8 cellular contexts compared by ENCODE assay signal in genomic region chr17:57739402-57740224, GRCh38. TPM values are rescaled to one million over a fixed set of nuclear protein-coding genes. Genes with fewer than 3 reads are reported as not detected.
A peak's percentile ranks its signal among the peaks of the same experiment; 100 is the strongest.
DNase-seq lines count a peak whose midpoint lies in the region; ATAC-seq and TF ChIP-seq lines count a peak whose summit lies in the region.

No MANE protein-coding gene starts in this region.

- POLR2A ChIA-PET in AG04450 (lab: Yijun Ruan, JAX), result no interaction called here

- no peaks in the 10 kb centered on the region for H3K36me3 Mint-ChIP-seq in nephron (ENCODE audit: low read depth)

- peaks cover 7% of the 10 kb centered on the region for H3K4me1 Mint-ChIP-seq in nephron

- peaks cover 3% of the 10 kb centered on the region for H3K9me3 Mint-ChIP-seq in nephron

- H3K4me3 Mint-ChIP-seq in nephron, result no peak overlapping the region

- TF ChIP-seq CTCF in AG04450 (IDR thresholded peaks at IDR 0.05; ENCODE audit: low read depth, low read length) (peak; percentile 23; the same call in 1 of the 2 replicates), GM12873 (IDR thresholded peaks at IDR 0.05; ENCODE audit: insufficient read depth, low read depth, low read length, missing control alignments) (peak; percentile 68), astrocyte of the cerebellum (IDR thresholded peaks at IDR 0.05; ENCODE audit: low read depth, low read length, missing control alignments) (peak; percentile 23), nephron (IDR thresholded peaks at IDR 0.05; ENCODE audit: unreplicated experiment in 3 of 3) (peak; percentile 35 to 53 (median 37)), sigmoid colon (IDR thresholded peaks at IDR 0.05) (no peak)

- TF ChIP-seq EP300 in sigmoid colon (IDR thresholded peaks at IDR 0.05), result no peak

- H3K27me3 Mint-ChIP-seq in nephron (ENCODE audit: low read depth), result peaks cover 38% of the 10 kb centered on the region

- H3K27ac Mint-ChIP-seq in nephron, result no peak overlapping the region

- no peaks in the 10 kb centered on the region for H3K9me3 ChIP-seq in AG04450 (ENCODE audit: control insufficient read depth, insufficient read depth, low read length)
- no peaks in the 10 kb centered on the region for H3K9me3 ChIP-seq in sigmoid colon

- in situ Hi-C loops in astrocyte of the cerebellum (cut with HindIII; ENCODE audit: low sequenced_read_pairs), result no loop called here

- 14 to 68% methylated on average over 1 of the region's 1 CpG for WGBS in sigmoid colon, 2 donors

- DNase-seq in AG04450 (ENCODE audit: low read depth, low spot score) (no peak), NCI-H2029 treated with DMSO at 0.1 percent for 48 hours (lab: John Stamatoyannopoulos, UW) (peak; percentile 13), astrocyte of the cerebellum (ENCODE audit: low read depth) (no peak), sigmoid colon (no peak)

- H3K27ac ChIP-seq in AG04450 (ENCODE audit: low read depth, low read length), result no peak overlapping the region
- no peak overlapping the region for H3K27ac ChIP-seq in sigmoid colon

- no peak for TF ChIP-seq POLR2A in sigmoid colon (IDR thresholded peaks at IDR 0.05)

- no peaks in the 10 kb centered on the region for H3K4me1 ChIP-seq in sigmoid colon

- CTCF ChIA-PET in AG04450 (lab: Charles Lee), result interaction anchor here (0.8 to 2.5 kb wide), 3 partner anchors 68 to 497 kb away, joined by 3 to 9 read pairs (median 3); no protein-coding TSS in a partner anchor

- no peaks in the 10 kb centered on the region for H3K36me3 ChIP-seq in sigmoid colon

- H3K4me3 ChIP-seq in AG04450 (ENCODE audit: low read depth, low read length), result no peak overlapping the region
- H3K4me3 ChIP-seq in astrocyte of the cerebellum (ENCODE audit: low read depth, low read length), result no peak overlapping the region
- no peak overlapping the region for H3K4me3 ChIP-seq in sigmoid colon

- intact Hi-C loops in sigmoid colon (cut with DNase I), result loop anchor here (10.0 kb wide), 2 partner anchors 115 to 145 kb away; no protein-coding TSS in a partner anchor

- ATAC-seq in HG03025 (IDR thresholded peaks at IDR 0.05; ENCODE audit: low FRiP score, unreplicated experiment) (no peak), GM21447 (IDR thresholded peaks at IDR 0.05; ENCODE audit: unreplicated experiment) (no peak)

- H3K27me3 ChIP-seq in AG04450 (ENCODE audit: control insufficient read depth, insufficient read depth, low read length) (peaks cover 6% of the 10 kb centered on the region), sigmoid colon (no peaks in the 10 kb centered on the region)

RNA-seq across cellular contexts. Expression of gene CCDC182, which starts 5.5 kb away (rescaled TPM):
- polyA plus RNA-seq in AG04450 (2011; rRNA removed) (not detected in 2 replicates), sigmoid colon (not detected)
- polyA minus RNA-seq in AG04450 (2011; rRNA and poly(A)+ RNA removed), result not detected in 2 replicates
- not detected for total RNA-seq in sigmoid colon

Comparison
In these comparisons a context has a peak if more than half of its experiments do, and no peak if none do; other contexts are left out.
1. CTCF ChIP-seq: peak in AG04450 (single experiment), GM12873 (single experiment), astrocyte of the cerebellum (single experiment) and nephron (3 of 3); none in sigmoid colon (0 of 4).